21 cellular contexts compared by ENCODE assay signal in genomic region chr10:58066126-58066525, GRCh38.
DNase-seq lines count a peak whose midpoint lies in the region; ATAC-seq, FAIRE-seq and TF ChIP-seq lines count a peak whose summit lies in the region.
"Had no signal": no experiment of that assay in that cellular context is flagged by ENCODE, and none has a peak within 500 bp of the region (broad histone marks: within the 10 kb centered on the region; RNA-seq: fewer than 3 reads in every experiment).

No MANE protein-coding gene starts in this region.

- H3F3A ChIP-seq in GM23338 (replicated peaks; ENCODE audit: low read depth): no peaks in the 10 kb centered on the region
- H3F3A ChIP-seq in smooth muscle cell (ENCODE audit: low read depth): no peaks in the 10 kb centered on the region

- H3K4me3 ChIP-seq in GM23338 (no peak overlapping the region), smooth muscle cell (no peak overlapping the region), spleen (no peak overlapping the region)
- H3K4me3 ChIP-seq: A549; BLaER1 treated with 17β-estradiol and CSF1 and Interleukin-3, amounts not matched to agents 10 nM and 100 nM had no signal

- H3K4me2 ChIP-seq in GM23338 (no peak overlapping the region), smooth muscle cell (peak overlapping the region; percentile 75)
- H3K4me2 ChIP-seq: A549; BLaER1 treated with 17β-estradiol and CSF1 and Interleukin-3, amounts not matched to agents 10 nM and 100 nM had no signal

- H3K27me3 Mint-ChIP-seq in GM23338 (ENCODE audit: insufficient read depth, low read depth, poor library complexity): peaks cover 2% of the 10 kb centered on the region

- H2AFZ ChIP-seq in GM23338: peak overlapping the region; percentile 61; the same call in 1 of the 2 replicates
- no peak overlapping the region for H2AFZ ChIP-seq in smooth muscle cell (ENCODE audit: low read depth)

- 50% methylated on average over 4 of the region's 4 CpGs for WGBS in smooth muscle cell (ENCODE audit: low lambda C conversion rate)
- 57 to 76% (median 72%) methylated on average over 4 of the region's 4 CpGs for WGBS in spleen, 5 donors

- no peak overlapping the region for H3K27ac ChIP-seq in GM23338 (ENCODE audit: low read depth)
- no peak overlapping the region for H3K27ac ChIP-seq in smooth muscle cell (ENCODE audit: low read depth)
- H3K27ac ChIP-seq in spleen: no peak overlapping the region
- H3K27ac ChIP-seq: 22Rv1; A549; BLaER1 treated with 17β-estradiol and CSF1 and Interleukin-3, amounts not matched to agents 10 nM and 100 nM; C4-2B had no signal

- H3K36me3 Mint-ChIP-seq in GM23338 (ENCODE audit: low read depth): peaks cover under 1% of the 10 kb centered on the region; the same call in 1 of the 3 replicates
- H3K36me3 Mint-ChIP-seq: CD8-positive, alpha-beta T cell had no signal

- H3K27ac Mint-ChIP-seq in GM23338: no peak overlapping the region
- H3K27ac Mint-ChIP-seq: B cell; CD4-positive, alpha-beta T cell; CD8-positive, alpha-beta T cell had no signal

- no peaks in the 10 kb centered on the region for H3K27me3 ChIP-seq in GM23338 (ENCODE audit: insufficient read depth)
- H3K27me3 ChIP-seq in smooth muscle cell (ENCODE audit: low read depth): no peaks in the 10 kb centered on the region
- no peaks in the 10 kb centered on the region for H3K27me3 ChIP-seq in spleen (replicated peaks in 1 of 7)
- H3K27me3 ChIP-seq: BLaER1 treated with 17β-estradiol and CSF1 and Interleukin-3, amounts not matched to agents 10 nM and 100 nM had no signal

- no peaks in the 10 kb centered on the region for H4K20me1 ChIP-seq in GM23338 (replicated peaks; ENCODE audit: insufficient read depth)
- no peaks in the 10 kb centered on the region for H4K20me1 ChIP-seq in smooth muscle cell (ENCODE audit: low read depth)
- H4K20me1 ChIP-seq: BLaER1 treated with 17β-estradiol and CSF1 and Interleukin-3, amounts not matched to agents 10 nM and 100 nM had no signal

- intact Hi-C loops in spleen (cut with DNase I; ENCODE audit: low total_unique reads): loop anchor here (10.0 kb wide), 1 partner anchor 731 kb away; no protein-coding TSS in a partner anchor

- peaks cover 20% of the 10 kb centered on the region for H3K4me1 ChIP-seq in GM23338 (ENCODE audit: insufficient read depth)
- no peaks in the 10 kb centered on the region for H3K4me1 ChIP-seq in smooth muscle cell (ENCODE audit: low read depth)
- H3K4me1 ChIP-seq in spleen: no peaks in the 10 kb centered on the region
- H3K4me1 ChIP-seq: Caco-2 had no signal

- H3K36me3 ChIP-seq in GM23338 (ENCODE audit: insufficient read depth) (no peaks in the 10 kb centered on the region), smooth muscle cell (ENCODE audit: low read depth) (no peaks in the 10 kb centered on the region), spleen (no peaks in the 10 kb centered on the region)
- H3K36me3 ChIP-seq: BLaER1 treated with 17β-estradiol and CSF1 and Interleukin-3, amounts not matched to agents 10 nM and 100 nM had no signal

- no peaks in the 10 kb centered on the region for H3K9me2 ChIP-seq in GM23338 (ENCODE audit: insufficient read depth)

- FAIRE-seq in GM12892 (lab: Jason Lieb, UNC): no peak
- FAIRE-seq: A549, D721Med, G401.6, GM12891, GM18507 had no signal

- DNase-seq in GM23338 (ENCODE audit: low spot score) (no peak), astrocyte of the hippocampus (ENCODE audit: low read depth, low spot score) (peak; percentile 70), smooth muscle cell (lab: John Stamatoyannopoulos, UW; ENCODE audit: unreplicated experiment) (no peak), GM12892 (ENCODE audit: insufficient read length) (no peak), spleen (no peak)
- DNase-seq: AML-193; Caco-2; Calu3; CD4-positive, alpha-beta T cell; CD8-positive, alpha-beta T cell; DMS79 treated with DMSO at 0.1 percent for 48 hours; GF-D8 had no signal

- ATAC-seq in GM23338: no peak
- ATAC-seq: CD8-positive, alpha-beta T cell had no signal

- H3K79me2 ChIP-seq in GM23338 (replicated peaks; ENCODE audit: insufficient read depth): no peaks in the 10 kb centered on the region
- no peaks in the 10 kb centered on the region for H3K79me2 ChIP-seq in smooth muscle cell (ENCODE audit: low read depth)

- H3K9me3 ChIP-seq in smooth muscle cell (replicated peaks; ENCODE audit: low read depth): no peaks in the 10 kb centered on the region
- H3K9me3 ChIP-seq in spleen: no peaks in the 10 kb centered on the region
- H3K9me3 ChIP-seq: A549, Caco-2 had no signal

- peaks cover 27% of the 10 kb centered on the region for H3K4me1 Mint-ChIP-seq in GM23338
- H3K4me1 Mint-ChIP-seq: B cell had no signal

- TF ChIP-seq CTCF in GM23338 (conservative IDR thresholded peaks at IDR 0.05; ENCODE audit: low read depth in 2 of 2) (no peak), smooth muscle cell (IDR thresholded peaks at IDR 0.05; ENCODE audit: borderline replicate concordance, insufficient read depth, poor library complexity, severe bottlenecking) (no peak), spleen (IDR thresholded peaks at IDR 0.05 in 8 of 11, conservative IDR thresholded peaks at IDR 0.05 in 3 of 11) (no peak)

- H3K4me3 Mint-ChIP-seq in GM23338: no peak overlapping the region
- H3K4me3 Mint-ChIP-seq: B cell; CD4-positive, alpha-beta T cell; CD8-positive, alpha-beta T cell had no signal

- no peaks in the 10 kb centered on the region for H3K9me3 Mint-ChIP-seq in GM23338
- H3K9me3 Mint-ChIP-seq: CD4-positive, alpha-beta T cell; CD8-positive, alpha-beta T cell had no signal

- no peak for TF ChIP-seq POLR2A in GM12892 (IDR thresholded peaks at IDR 0.05; ENCODE audit: low read depth, low read length)
- no peak for TF ChIP-seq POLR2A in spleen (IDR thresholded peaks at IDR 0.05)

- H3K9ac ChIP-seq in smooth muscle cell (ENCODE audit: low read depth): no peak overlapping the region

TF ChIP-seq in GM23338, 12 proteins besides CTCF, POLR2A, EP300 and RAD21 (continues in another document):
- TF ChIP-seq, protein P1, sequence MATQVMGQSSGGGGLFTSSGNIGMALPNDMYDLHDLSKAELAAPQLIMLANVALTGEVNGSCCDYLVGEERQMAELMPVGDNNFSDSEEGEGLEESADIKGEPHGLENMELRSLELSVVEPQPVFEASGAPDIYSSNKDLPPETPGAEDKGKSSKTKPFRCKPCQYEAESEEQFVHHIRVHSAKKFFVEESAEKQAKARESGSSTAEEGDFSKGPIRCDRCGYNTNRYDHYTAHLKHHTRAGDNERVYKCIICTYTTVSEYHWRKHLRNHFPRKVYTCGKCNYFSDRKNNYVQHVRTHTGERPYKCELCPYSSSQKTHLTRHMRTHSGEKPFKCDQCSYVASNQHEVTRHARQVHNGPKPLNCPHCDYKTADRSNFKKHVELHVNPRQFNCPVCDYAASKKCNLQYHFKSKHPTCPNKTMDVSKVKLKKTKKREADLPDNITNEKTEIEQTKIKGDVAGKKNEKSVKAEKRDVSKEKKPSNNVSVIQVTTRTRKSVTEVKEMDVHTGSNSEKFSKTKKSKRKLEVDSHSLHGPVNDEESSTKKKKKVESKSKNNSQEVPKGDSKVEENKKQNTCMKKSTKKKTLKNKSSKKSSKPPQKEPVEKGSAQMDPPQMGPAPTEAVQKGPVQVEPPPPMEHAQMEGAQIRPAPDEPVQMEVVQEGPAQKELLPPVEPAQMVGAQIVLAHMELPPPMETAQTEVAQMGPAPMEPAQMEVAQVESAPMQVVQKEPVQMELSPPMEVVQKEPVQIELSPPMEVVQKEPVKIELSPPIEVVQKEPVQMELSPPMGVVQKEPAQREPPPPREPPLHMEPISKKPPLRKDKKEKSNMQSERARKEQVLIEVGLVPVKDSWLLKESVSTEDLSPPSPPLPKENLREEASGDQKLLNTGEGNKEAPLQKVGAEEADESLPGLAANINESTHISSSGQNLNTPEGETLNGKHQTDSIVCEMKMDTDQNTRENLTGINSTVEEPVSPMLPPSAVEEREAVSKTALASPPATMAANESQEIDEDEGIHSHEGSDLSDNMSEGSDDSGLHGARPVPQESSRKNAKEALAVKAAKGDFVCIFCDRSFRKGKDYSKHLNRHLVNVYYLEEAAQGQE (IDR thresholded peaks at IDR 0.05; ENCODE audit: unreplicated experiment): no peak
- no peak for TF ChIP-seq ZNF331 (CRISPR knock-in tag; IDR thresholded peaks at IDR 0.05; ENCODE audit: low read depth)
